ENCODE assay signal across 11 cellular contexts in genomic region chr12:52965337-52965731, GRCh38. TPM values are rescaled to one million over a fixed set of nuclear protein-coding genes. Genes with fewer than 3 reads are reported as not detected.
DNase-seq lines count a peak whose midpoint lies in the region; ATAC-seq and TF ChIP-seq lines count a peak whose summit lies in the region.
"Had no signal": no experiment of that assay in that cellular context is flagged by ENCODE, and none has a peak within 500 bp of the region (broad histone marks: within the 10 kb centered on the region; RNA-seq: fewer than 3 reads in every experiment).

No MANE protein-coding gene starts in this region.

- intact Hi-C loops in left ventricle myocardium inferior (cut with micrococcal nuclease): no loop called here
- intact Hi-C loops in Right ventricle myocardium superior (cut with DNase I): no loop called here
- intact Hi-C loops in mucosa of descending colon (cut with DNase I, micrococcal nuclease): no loop called here
- intact Hi-C loops in uterus (cut with DNase I; ENCODE audit: low total_unique reads): no loop called here

- ATAC-seq in Right ventricle myocardium superior (ENCODE audit: poor library complexity): no peak
- ATAC-seq in esophagus mucosa: peak; percentile 57
- ATAC-seq in mucosa of descending colon: peak; percentile 27
- no peak for ATAC-seq in GM21529 (IDR thresholded peaks at IDR 0.05; ENCODE audit: unreplicated experiment)

- no peak for TF ChIP-seq POLR2A in uterus (IDR thresholded peaks at IDR 0.05)

- H3K4me1 ChIP-seq in left ventricle myocardium inferior (no peaks in the 10 kb centered on the region), mucosa of descending colon (ENCODE audit: low read depth) (peaks cover 2% of the 10 kb centered on the region), uterus (no peaks in the 10 kb centered on the region)
- H3K4me1 ChIP-seq: BLaER1 had no signal

- no peaks in the 10 kb centered on the region for H3K36me3 ChIP-seq in left ventricle myocardium inferior
- H3K36me3 ChIP-seq in mucosa of descending colon (ENCODE audit: low read depth): no peaks in the 10 kb centered on the region
- H3K36me3 ChIP-seq in uterus: no peaks in the 10 kb centered on the region
- H3K36me3 ChIP-seq: BLaER1 had no signal

- TF ChIP-seq CTCF in left ventricle myocardium inferior (IDR thresholded peaks at IDR 0.05; ENCODE audit: borderline replicate concordance) (no peak), mucosa of descending colon (IDR thresholded peaks at IDR 0.05) (no peak), uterus (IDR thresholded peaks at IDR 0.05) (no peak)

- H3K27ac ChIP-seq in left ventricle myocardium inferior (replicated peaks) (no peak overlapping the region), uterus (peak overlapping the region; percentile 49 to 63)
- H3K27ac ChIP-seq: BLaER1 had no signal

- H3K9me3 ChIP-seq in left ventricle myocardium inferior (replicated peaks): no peaks in the 10 kb centered on the region
- H3K9me3 ChIP-seq in mucosa of descending colon: no peaks in the 10 kb centered on the region
- no peaks in the 10 kb centered on the region for H3K9me3 ChIP-seq in uterus
- H3K9me3 ChIP-seq: BLaER1 had no signal

- peaks cover 48% of the 10 kb centered on the region for H3K27me3 ChIP-seq in left ventricle myocardium inferior (ENCODE audit: low read depth)
- no peaks in the 10 kb centered on the region for H3K27me3 ChIP-seq in uterus

- no peak for DNase-seq in left ventricle myocardium inferior
- DNase-seq in Right ventricle myocardium superior: no peak
- no peak for DNase-seq in mucosa of descending colon
- DNase-seq in uterus: peak in 1 of 2 donors; percentile 23
- DNase-seq in middle frontal gyrus (ENCODE audit: extremely low spot score, low spot score): no peak
- no peak for DNase-seq in putamen (ENCODE audit: low spot score)
- DNase-seq: activated naive CD4-positive, alpha-beta T cell treated with anti-CD3 and anti-CD28 coated beads for 36 hours; stimulated activated CD4-positive, alpha-beta T cell treated with anti-CD3 and anti-CD28 coated beads, Interleukin-12 subunit alpha, Interleukin-12 subunit beta, amount 100 ng/mL, for 4 hours had no signal

- H3K4me3 ChIP-seq in left ventricle myocardium inferior (peak overlapping the region; percentile 11), mucosa of descending colon (no peak overlapping the region), uterus (peak overlapping the region; percentile 5 to 18)
- H3K4me3 ChIP-seq: BLaER1 had no signal

RNA-seq across cellular contexts. Expression of gene KRT18, which starts 16.4 kb away (rescaled TPM):
- total RNA-seq in left ventricle myocardium inferior (3.7 TPM), Right ventricle myocardium superior (7.0 TPM), esophagus mucosa (80.0 TPM), mucosa of descending colon (1,000 to 10,000 TPM in 1 of 3 donors, 100 to 1,000 TPM in 2; 296 to 1,063 (median 953) TPM), uterus (10 to 100 TPM in 3 of 4 donors, 1 to 10 TPM in 1; 2.6 to 69.2 (median 17.8) TPM)

RNA-seq across cellular contexts. Expression of gene EIF4B, which starts 40.9 kb away (rescaled TPM):
- total RNA-seq in left ventricle myocardium inferior (390 TPM), Right ventricle myocardium superior (434 TPM), esophagus mucosa (344 TPM), mucosa of descending colon (100 to 1,000 TPM; 341 to 535 (median 345) TPM), uterus (1,000 to 10,000 TPM in 1 of 4 donors, 100 to 1,000 TPM in 3; 388 to 1,076 (median 585) TPM)

Comparison
In these comparisons a context has a peak if more than half of its experiments do, and no peak if none do; other contexts are left out.
1. ATAC-seq: peak in esophagus mucosa (single experiment) and mucosa of descending colon (single experiment); none in Right ventricle myocardium superior (single experiment) and GM21529 (single experiment).